In genomic region chr7:150388709-150389531, GRCh38 we compare ENCODE assay signal across 10 cellular contexts. TPM values are rescaled to one million over a fixed set of nuclear protein-coding genes. Genes with fewer than 3 reads are reported as not detected.
A peak's percentile ranks its signal among the peaks of the same experiment; 100 is the strongest.
DNase-seq lines count a peak whose midpoint lies in the region; ATAC-seq and TF ChIP-seq lines count a peak whose summit lies in the region.
"Had no signal": no experiment of that assay in that cellular context is flagged by ENCODE, and none has a peak within 500 bp of the region (broad histone marks: within the 10 kb centered on the region; RNA-seq: fewer than 3 reads in every experiment).

No MANE protein-coding gene starts in this region.

- H2AFZ ChIP-seq in OCI-LY3 (ENCODE audit: low read depth, low read length) = no peak overlapping the region

- peaks cover 38% of the 10 kb centered on the region for H3K4me1 ChIP-seq in OCI-LY3 (ENCODE audit: low read length)

- H4K20me1 ChIP-seq in OCI-LY3 (ENCODE audit: insufficient read depth, low read length) = no peaks in the 10 kb centered on the region

- POLR2A ChIA-PET in activated CD4-positive, alpha-beta memory T cell treated with anti-CD3 and anti-CD28 coated beads for 36 hours (lab: Charles Lee) = interaction anchor here (0.7 kb wide), 1 partner anchor 20 kb away, joined by 3 read pairs; the partner anchor contains the start of gene REPIN1

- H3K4me2 ChIP-seq in OCI-LY3 (ENCODE audit: low read length) = no peak overlapping the region

- peaks cover 6% of the 10 kb centered on the region for H3K4me1 Mint-ChIP-seq in activated CD4-positive, alpha-beta memory T cell treated with anti-CD3 and anti-CD28 coated beads for 36 hours (ENCODE audit: low read depth)

- H3K4me3 ChIP-seq in OCI-LY3 (ENCODE audit: low read length) = no peak overlapping the region

- peak overlapping the region; percentile 16; the same call in 1 of the 2 replicates for H3K9ac ChIP-seq in OCI-LY3 (ENCODE audit: low read length)

- no peak overlapping the region for H3K27ac ChIP-seq in OCI-LY3 (ENCODE audit: low read length)

- H3K36me3 Mint-ChIP-seq in activated CD4-positive, alpha-beta memory T cell treated with anti-CD3 and anti-CD28 coated beads for 36 hours = peaks cover 7% of the 10 kb centered on the region

- peak; percentile 73 for TF ChIP-seq CTCF in OCI-LY3 (IDR thresholded peaks at IDR 0.05; ENCODE audit: low read depth, low read length)

- ATAC-seq in GM19351 (IDR thresholded peaks at IDR 0.05; ENCODE audit: unreplicated experiment) = no peak

- H3K27me3 Mint-ChIP-seq in activated CD4-positive, alpha-beta memory T cell treated with anti-CD3 and anti-CD28 coated beads for 36 hours = no peaks in the 10 kb centered on the region
- H3K27me3 Mint-ChIP-seq: stimulated activated naive CD8-positive, alpha-beta T cell treated with anti-CD3 and anti-CD28 coated beads, Interleukin-15, Interleukin-2, amounts not matched to agents 100 ng/mL and 50 ng/mL, for 24 hours had no signal

- no peak overlapping the region for H3K27ac Mint-ChIP-seq in activated CD4-positive, alpha-beta memory T cell treated with anti-CD3 and anti-CD28 coated beads for 36 hours
- H3K27ac Mint-ChIP-seq: stimulated activated naive CD8-positive, alpha-beta T cell treated with anti-CD3 and anti-CD28 coated beads, Interleukin-15, Interleukin-2, amounts not matched to agents 100 ng/mL and 50 ng/mL, for 24 hours had no signal

- CTCF ChIA-PET in activated CD4-positive, alpha-beta memory T cell treated with anti-CD3 and anti-CD28 coated beads for 36 hours (lab: Charles Lee) = interaction anchor here (0.6 to 1.0 kb wide), 3 partner anchors 16 to 33 kb away, joined by 3 to 7 read pairs (median 4); no protein-coding TSS in a partner anchor

- no peaks in the 10 kb centered on the region for H3K9me3 Mint-ChIP-seq in activated CD4-positive, alpha-beta memory T cell treated with anti-CD3 and anti-CD28 coated beads for 36 hours
- H3K9me3 Mint-ChIP-seq: stimulated activated naive CD8-positive, alpha-beta T cell treated with anti-CD3 and anti-CD28 coated beads, Interleukin-15, Interleukin-2, amounts not matched to agents 100 ng/mL and 50 ng/mL, for 24 hours had no signal

- H3K36me3 ChIP-seq in OCI-LY3 (replicated peaks; ENCODE audit: low read depth, low read length) = peaks cover 14% of the 10 kb centered on the region

- H3K4me3 Mint-ChIP-seq in activated CD4-positive, alpha-beta memory T cell treated with anti-CD3 and anti-CD28 coated beads for 36 hours = no peak overlapping the region
- H3K4me3 Mint-ChIP-seq: stimulated activated naive CD8-positive, alpha-beta T cell treated with anti-CD3 and anti-CD28 coated beads, Interleukin-15, Interleukin-2, amounts not matched to agents 100 ng/mL and 50 ng/mL, for 24 hours had no signal

- no peaks in the 10 kb centered on the region for H3K27me3 ChIP-seq in OCI-LY3 (ENCODE audit: low read depth, low read length)

- peak in 12 of 14 donors; percentile 24 to 85 (median 76) for DNase-seq in C1 segment of cervical spinal cord (lab: John Stamatoyannopoulos, UW)
- peak; percentile 86 for DNase-seq in fibroblast of gingiva (ENCODE audit: low read depth)
- peak; percentile 47 for DNase-seq in occipital lobe (lab: John Stamatoyannopoulos, UW)
- DNase-seq in activated CD4-positive, alpha-beta memory T cell treated with anti-CD3 and anti-CD28 coated beads for 36 hours = no peak
- DNase-seq in NK-92 (lab: John Stamatoyannopoulos, UW; ENCODE audit: unreplicated experiment) = no peak
- no peak for DNase-seq in DMS79 treated with DMSO at 0.1 percent for 48 hours (lab: John Stamatoyannopoulos, UW)

- H3K79me2 ChIP-seq in OCI-LY3 (ENCODE audit: low read length) = peaks cover 19% of the 10 kb centered on the region

- H3K9me3 ChIP-seq in OCI-LY3 (ENCODE audit: insufficient read depth, low read length) = no peaks in the 10 kb centered on the region

- intact Hi-C loops in activated CD4-positive, alpha-beta memory T cell treated with anti-CD3 and anti-CD28 coated beads for 36 hours (cut with micrococcal nuclease) = no loop called here

RNA-seq across cellular contexts. Expression of gene ZNF775, which starts 9.8 kb away (rescaled TPM):
- total RNA-seq in occipital lobe = 10.6 TPM
- 1 to 10 TPM; 6.0 to 6.8 TPM for total RNA-seq in activated CD4-positive, alpha-beta memory T cell treated with anti-CD3 and anti-CD28 coated beads for 36 hours

RNA-seq across cellular contexts. Expression of gene REPIN1, which starts 20.3 kb away (rescaled TPM):
- total RNA-seq in occipital lobe = 26.8 TPM
- 10 to 100 TPM; 52.3 to 56.9 TPM for total RNA-seq in activated CD4-positive, alpha-beta memory T cell treated with anti-CD3 and anti-CD28 coated beads for 36 hours

RNA-seq across cellular contexts. Expression of gene RARRES2, which starts 47.5 kb away (rescaled TPM):
- total RNA-seq in occipital lobe = 6.2 TPM
- not detected for total RNA-seq in activated CD4-positive, alpha-beta memory T cell treated with anti-CD3 and anti-CD28 coated beads for 36 hours
- total RNA-seq: glomerular endothelial cell had no signal

Comparison
In these comparisons a context has a peak if more than half of its experiments do, and no peak if none do; other contexts are left out.
1. DNase-seq: peak in C1 segment of cervical spinal cord (12 of 14), fibroblast of gingiva (single experiment) and occipital lobe (single experiment); none in activated CD4-positive, alpha-beta memory T cell treated with anti-CD3 and anti-CD28 coated beads for 36 hours (single experiment), NK-92 (single experiment) and DMS79 treated with DMSO at 0.1 percent for 48 hours (single experiment).